Comparison of ENCODE assay signal across 17 cellular contexts in genomic region chr14:22403286-22403685, GRCh38.
DNase-seq lines count a peak whose midpoint lies in the region; ATAC-seq and FAIRE-seq lines count a peak whose summit lies in the region.
"Had no signal": no experiment of that assay in that cellular context is flagged by ENCODE, and none has a peak within 500 bp of the region (broad histone marks: within the 10 kb centered on the region; RNA-seq: fewer than 3 reads in every experiment).

No MANE protein-coding gene starts in this region.

- ATAC-seq in GM21360 (IDR thresholded peaks at IDR 0.05; ENCODE audit: unreplicated experiment) (no peak), HG02623 (IDR thresholded peaks at IDR 0.05; ENCODE audit: unreplicated experiment) (no peak)

- no peak for FAIRE-seq in urothelium cell line (lab: Jason Lieb, UNC)

- DNase-seq in NCI-H226 (peak; percentile 81), astrocyte of the hippocampus (ENCODE audit: low read depth, low spot score) (peak; percentile 72), myocyte (ENCODE audit: low read depth) (peak; percentile 71), urothelium cell line (ENCODE audit: low spot score) (peak; percentile 36), midbrain (lab: John Stamatoyannopoulos, UW) (no peak)
- DNase-seq: CD4-positive, alpha-beta T cell; COR-L47; DMS79; IMR-90; MV-4-11; NCI-H1105 treated with DMSO at 0.1 percent for 48 hours; NCI-H2029 treated with DMSO at 0.1 percent for 48 hours; NCI-H2171; NCI-H526; Peyer's patch had no signal
